Comparison of ENCODE assay signal across 7 cellular contexts in genomic region chr6:162005375-162005774, GRCh38.
"Had no signal": no experiment of that assay in that cellular context is flagged by ENCODE, and none has a peak within 500 bp of the region (broad histone marks: within the 10 kb centered on the region; RNA-seq: fewer than 3 reads in every experiment).

No MANE protein-coding gene starts in this region.

- H3K27me3 Mint-ChIP-seq: IgD-negative memory B cell had no signal

- DNase-seq: IMR-90, KBM-7, KG1 had no signal

- H3K27ac ChIP-seq: HL-60 had no signal

- H3K27ac Mint-ChIP-seq: IgD-negative memory B cell had no signal

- ATAC-seq: HepG2, K562 had no signal

- H3K4me3 Mint-ChIP-seq: IgD-negative memory B cell had no signal

- H3K4me3 ChIP-seq: K562 had no signal
